Comparison of ENCODE assay signal across 8 cellular contexts in genomic region chr15:38474155-38474757, GRCh38. TPM values are rescaled to one million over a fixed set of nuclear protein-coding genes. Genes with fewer than 3 reads are reported as not detected.
A peak's percentile ranks its signal among the peaks of the same experiment; 100 is the strongest.
DNase-seq lines count a peak whose midpoint lies in the region; ATAC-seq and TF ChIP-seq lines count a peak whose summit lies in the region.

No MANE protein-coding gene starts in this region.

- TF ChIP-seq CTCF in GM10248 (IDR thresholded peaks at IDR 0.05; ENCODE audit: control extremely low read depth, extremely low read depth, low read depth, missing control alignments) (peak; percentile 54), HCT116 (IDR thresholded peaks at IDR 0.05 in 2 of 3, conservative IDR thresholded peaks at IDR 0.05 in 1 of 3; ENCODE audit: borderline replicate concordance in 1 of 3, insufficient read depth in 1 of 3, low read depth in 2 of 3, low read length in 2 of 3) (peak; percentile 30 to 63 (median 61); a peak in 5 of 6 replicates), coronary artery (IDR thresholded peaks at IDR 0.05) (peak; percentile 37), lung (IDR thresholded peaks at IDR 0.05; ENCODE audit: control extremely low read depth, extremely low read depth) (peak; percentile 54), vagina (IDR thresholded peaks at IDR 0.05) (peak in 2 of 3 experiments; percentile 19 to 43)

- H3K9me3 ChIP-seq in HCT116 (ENCODE audit: control insufficient read depth in 1 of 2, insufficient read depth in 1 of 2, low read depth in 1 of 2, low read length in 2 of 2): no peaks in the 10 kb centered on the region
- H3K9me3 ChIP-seq in lung (ENCODE audit: control insufficient read depth in 2 of 2, insufficient read depth in 1 of 2, low read length in 1 of 2): no peaks in the 10 kb centered on the region
- H3K9me3 ChIP-seq in vagina: no peaks in the 10 kb centered on the region

- H3K4me3 ChIP-seq in HCT116 (replicated peaks in 1 of 2; ENCODE audit: low read depth in 1 of 2, low read length in 2 of 2) (no peak overlapping the region), coronary artery (no peak overlapping the region), lung (no peak overlapping the region), vagina (no peak overlapping the region)

- H3K4me2 ChIP-seq in HCT116 (ENCODE audit: low read length): no peak overlapping the region

- H2AFZ ChIP-seq in HCT116 (ENCODE audit: low read depth, low read length, poor library complexity, severe bottlenecking): no peak overlapping the region

- POLR2A ChIA-PET in GM10248 (lab: Yijun Ruan, JAX) (no interaction called here), HCT116 (lab: Charles Lee) (no interaction called here)

- ATAC-seq in HCT116 (peak; percentile 90), SK-N-SH treated with all-trans-retinoic acid at 6 μM for 48 hours (peak; percentile 98), lung (ENCODE audit: insufficient read depth, low FRiP score) (peak; percentile 72)

- RAD21 ChIA-PET in HCT116 (lab: Charles Lee; ENCODE audit: low non-redundant PET in 1 of 2, low total read pairs in 2 of 2, uncharacterized antibody in 2 of 2, unreplicated experiment in 2 of 2): no interaction called here

- peak; percentile 54 for DNase-seq in AG08396 (ENCODE audit: low spot score)
- DNase-seq in GM10248 (ENCODE audit: extremely low spot score): peak; percentile 49
- DNase-seq in HCT116 (ENCODE audit: low read depth, low spot score): peak; percentile 29
- DNase-seq in LoVo (ENCODE audit: low spot score): peak; percentile 38
- no peak for DNase-seq in coronary artery (ENCODE audit: low spot score)
- no peak for DNase-seq in lung (ENCODE audit: low spot score)
- DNase-seq in vagina (ENCODE audit: extremely low spot score in 2 of 2): no peak

- TF ChIP-seq POLR2A in HCT116 (IDR thresholded peaks at IDR 0.05; ENCODE audit: borderline replicate concordance, extremely low read depth, insufficient read depth, insufficient read length) (no peak), vagina (IDR thresholded peaks at IDR 0.05) (no peak)

- no peak overlapping the region for H3K9ac ChIP-seq in HCT116 (ENCODE audit: low read length)

- H3K36me3 ChIP-seq in HCT116 (ENCODE audit: control insufficient read depth in 1 of 2, insufficient read depth in 2 of 2, low read length in 2 of 2) (peaks cover 15 to 38% of the 10 kb centered on the region in 2 experiments; a peak in 3 of 4 replicates), lung (ENCODE audit: control insufficient read depth in 2 of 2, insufficient read depth in 2 of 2, low read length in 2 of 2) (peaks cover 14 to 20% of the 10 kb centered on the region in 2 donors), vagina (peaks cover 0 to 45% of the 10 kb centered on the region in 2 donors)

- H3K27me3 ChIP-seq in HCT116 (ENCODE audit: insufficient read depth, low read length) (no peaks in the 10 kb centered on the region), lung (ENCODE audit: control insufficient read depth, insufficient read depth) (no peaks in the 10 kb centered on the region), vagina (no peaks in the 10 kb centered on the region)

- 74 to 81% methylated on average over 4 of the region's 4 CpGs for WGBS in lung, 2 donors

- intact Hi-C loops in HCT116 (cut with micrococcal nuclease) (loop anchor here (1.0 to 2.0 kb wide), 2 partner anchors 209 to 216 kb away; no protein-coding TSS in a partner anchor), vagina (cut with DNase I) (no loop called here)

- H4K20me1 ChIP-seq in HCT116 (ENCODE audit: insufficient read depth): no peaks in the 10 kb centered on the region

- peak; percentile 56 for TF ChIP-seq RAD21 in HCT116 (IDR thresholded peaks at IDR 0.05; ENCODE audit: low read depth)

- H3K9me2 ChIP-seq in HCT116 (ENCODE audit: insufficient read depth): no peaks in the 10 kb centered on the region

- H3K27ac ChIP-seq in HCT116 (ENCODE audit: low read depth, low read length) (no peak overlapping the region), coronary artery (no peak overlapping the region), lung (ENCODE audit: low read depth in 1 of 2, low read length in 1 of 2) (no peak overlapping the region), vagina (no peak overlapping the region)

- no TSS peak for BruUV-seq in HCT116 (replicated peaks; lab: Mats Ljungman, UMichigan)

- H3K4me1 ChIP-seq in HCT116 (ENCODE audit: control insufficient read depth in 1 of 2, insufficient read depth in 2 of 2, low read length in 2 of 2): no peaks in the 10 kb centered on the region
- H3K4me1 ChIP-seq in lung (ENCODE audit: control insufficient read depth in 2 of 2, insufficient read depth in 2 of 2, low read length in 2 of 2): no peaks in the 10 kb centered on the region
- H3K4me1 ChIP-seq in vagina: no peaks in the 10 kb centered on the region

- CTCF ChIA-PET in GM10248 (lab: Yijun Ruan, JAX) (interaction anchor here (0.7 to 6.7 kb wide), 20 partner anchors 10 to 238 kb away, joined by 3 to 129 read pairs (median 3); partner anchors contain the start of gene FAM98B), HCT116 (lab: Charles Lee) (interaction anchor here (1.0 to 2.0 kb wide), 3 partner anchors 34 to 225 kb away, joined by 3 to 6 read pairs (median 5); no protein-coding TSS in a partner anchor)

- H3K79me2 ChIP-seq in HCT116 (ENCODE audit: insufficient read depth, low read length): peaks cover 6% of the 10 kb centered on the region; the same call in 1 of the 2 replicates

TF ChIP-seq in HCT116, 20 proteins besides CTCF, POLR2A, EP300 and RAD21 (continues in another document):
- TF ChIP-seq ATF3 (IDR thresholded peaks at IDR 0.05) (no peak), SRF (IDR thresholded peaks at IDR 0.05; ENCODE audit: low read depth) (no peak), ZFX (IDR thresholded peaks at IDR 0.05) (no peak), YY1 (IDR thresholded peaks at IDR 0.05; ENCODE audit: extremely low read depth, insufficient replicate concordance, low read depth, low read length) (no peak), TCF7L2 (IDR thresholded peaks at IDR 0.05; ENCODE audit: borderline replicate concordance, extremely low read depth, insufficient read depth, insufficient read length) (no peak), JUND (IDR thresholded peaks at IDR 0.05) (no peak), SP1 (IDR thresholded peaks at IDR 0.05; ENCODE audit: low read depth) (no peak), EZH2 (IDR thresholded peaks at IDR 0.05) (no peak), SIN3A (IDR thresholded peaks at IDR 0.05; ENCODE audit: low read depth) (no peak), ZBTB33 (IDR thresholded peaks at IDR 0.05; ENCODE audit: extremely low read depth, insufficient replicate concordance, low read length) (no peak), EGR1 (IDR thresholded peaks at IDR 0.05; ENCODE audit: low read depth) (no peak)

TF ChIP-seq in SK-N-SH treated with all-trans-retinoic acid at 6 μM for 48 hours, 23 proteins besides CTCF, POLR2A, EP300 and RAD21:
- TF ChIP-seq CREB5 (CRISPR knock-in tag; IDR thresholded peaks at IDR 0.05; ENCODE audit: low read depth) (no peak), TCF4 (CRISPR knock-in tag; IDR thresholded peaks at IDR 0.05; ENCODE audit: borderline replicate concordance) (no peak), ZNF8 (CRISPR knock-in tag; IDR thresholded peaks at IDR 0.05) (no peak), POU6F1 (CRISPR knock-in tag; IDR thresholded peaks at IDR 0.05; ENCODE audit: borderline replicate concordance, low read depth) (no peak), ZC3H10 (CRISPR knock-in tag; IDR thresholded peaks at IDR 0.05) (no peak), GLIS3 (CRISPR knock-in tag; IDR thresholded peaks at IDR 0.05) (no peak), ZFP30 (CRISPR knock-in tag; IDR thresholded peaks at IDR 0.05) (no peak), OSR1 (CRISPR knock-in tag; IDR thresholded peaks at IDR 0.05) (no peak), ARNTL (CRISPR knock-in tag; IDR thresholded peaks at IDR 0.05; ENCODE audit: borderline replicate concordance, low read depth) (no peak), PPARA (CRISPR knock-in tag; IDR thresholded peaks at IDR 0.05; ENCODE audit: borderline replicate concordance) (no peak), RARB (CRISPR knock-in tag; IDR thresholded peaks at IDR 0.05) (no peak), ESRRG (CRISPR knock-in tag; IDR thresholded peaks at IDR 0.05) (no peak), TOX (CRISPR knock-in tag; IDR thresholded peaks at IDR 0.05; ENCODE audit: borderline replicate concordance) (no peak)

RNA-seq across cellular contexts. Expression of gene FAM98B, which starts 20.3 kb away (rescaled TPM):
- total RNA-seq in HCT116 (2021; ENCODE audit: unreplicated experiment) (44.3 TPM), lung (10 to 100 TPM; 10.5 to 30.3 TPM), vagina (18.7 TPM)
- polyA plus RNA-seq in HCT116 (2012): 9.1 and 10.3 TPM in 2 replicates
- 1 to 10 TPM; 6.9 to 7.7 TPM for polyA plus RNA-seq in lung

Comparison
In these comparisons a context has a peak if more than half of its experiments do, and no peak if none do; other contexts are left out.
1. DNase-seq: peak in AG08396 (single experiment), GM10248 (single experiment), HCT116 (single experiment) and LoVo (single experiment); none in coronary artery (single experiment), lung (single experiment) and vagina (0 of 2).
2. Peak in every context shown above with its lines, with median percentiles within 50 percentile points of each other: CTCF ChIP-seq and ATAC-seq.